ENCODE assay signal across 8 cellular contexts in the genomic region with DNA sequence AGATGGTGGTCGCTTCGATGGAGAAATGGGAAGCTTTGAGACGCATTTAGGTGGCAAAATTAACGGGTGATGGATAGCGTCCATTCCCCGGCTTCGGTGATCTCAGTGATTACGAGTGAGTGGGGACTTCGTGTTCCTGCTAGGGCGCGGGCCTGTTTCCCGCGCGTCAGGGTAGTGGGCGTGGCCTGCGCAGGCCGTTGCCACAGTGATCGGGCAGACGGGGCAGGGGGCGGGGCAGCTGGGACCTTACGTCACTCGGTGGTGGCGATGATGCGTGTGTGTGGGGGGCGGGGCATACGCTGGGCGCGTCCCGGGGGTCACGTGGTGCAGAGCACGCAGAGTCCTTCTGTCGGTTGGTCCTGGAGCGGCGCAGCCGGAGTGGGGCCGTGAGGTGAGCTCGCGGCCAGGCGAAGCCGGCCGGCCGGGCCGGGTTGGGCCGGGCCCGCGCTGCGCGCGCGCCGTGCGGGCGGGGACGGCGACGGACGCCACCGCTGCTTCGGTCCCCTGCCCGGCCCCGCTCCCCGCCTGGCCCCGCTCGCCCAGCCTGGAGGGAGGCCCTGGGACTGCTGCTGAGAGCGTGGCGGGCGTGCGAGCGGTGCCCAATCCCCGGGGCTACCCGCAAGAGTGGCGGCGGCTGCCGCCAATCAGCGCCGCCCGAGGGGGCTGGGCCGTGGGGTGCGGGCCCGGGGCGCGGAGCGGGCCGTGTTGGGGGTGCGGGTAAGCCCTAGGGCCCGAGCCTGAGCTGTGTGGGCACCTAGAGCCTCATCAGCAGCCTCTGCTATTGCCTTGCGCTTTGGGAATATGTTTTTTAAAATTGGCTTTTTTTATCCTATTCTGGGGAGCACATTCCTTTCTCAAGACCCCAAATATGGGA. TPM values are rescaled to one million over a fixed set of nuclear protein-coding genes. Genes with fewer than 3 reads are reported as not detected.
DNase-seq lines count a peak whose midpoint lies in the region; ATAC-seq, FAIRE-seq and TF ChIP-seq lines count a peak whose summit lies in the region.

A gene (plus strand): TSS at position 327 of the 874 bp plus-strand sequence. CDS start 29,508 bp downstream, outside the sequence.

- H3K9me3 ChIP-seq in right atrium auricular region, result no peaks in the 10 kb centered on the region

- H3K27me3 ChIP-seq in right atrium auricular region, result no peaks in the 10 kb centered on the region

- DNase-seq in NCI-H1930 (lab: John Stamatoyannopoulos, UW) (peak; percentile 98 to 99), anterior cingulate cortex (lab: John Stamatoyannopoulos, UW) (peak; percentile 73 to 99 (median 97)), right atrium auricular region (ENCODE audit: low spot score) (peak; percentile 99), pulmonary artery endothelial cell (ENCODE audit: low read depth, low spot score) (peak; percentile 88), urothelium cell line (ENCODE audit: low spot score) (peak; percentile 99)

- ATAC-seq in GM18505 (IDR thresholded peaks at IDR 0.05; ENCODE audit: unreplicated experiment) (peak; percentile 75), HG02970 (IDR thresholded peaks at IDR 0.05; ENCODE audit: low FRiP score, unreplicated experiment) (peak; percentile 74)

- peak within 1 kb of the TSS; percentile 89 to 97 for H3K27ac ChIP-seq in right atrium auricular region

- intact Hi-C loops in T-helper 2 cell treated with Interferon-gamma antibody and Interleukin-4, amounts not matched to agents 100 ng/mL and 5 ng/mL, for 36 hours (cut with micrococcal nuclease), result loop anchor here (1.0 to 5.0 kb wide), 4 partner anchors 30 to 1470 kb away; a partner anchor contains a TSS

- peaks cover 0 to 72% of the 10 kb centered on the region in 2 donors for H3K4me1 ChIP-seq in right atrium auricular region

- TF ChIP-seq POLR2A in GM18505 (IDR thresholded peaks at IDR 0.05; ENCODE audit: borderline replicate concordance, extremely low read depth, insufficient read depth, insufficient read length), result peak; percentile 80

- TF ChIP-seq CTCF in right atrium auricular region (IDR thresholded peaks at IDR 0.05), result no peak

- H3K36me3 ChIP-seq in right atrium auricular region, result no peaks in the 10 kb centered on the region

- H3K4me3 ChIP-seq in right atrium auricular region, result peak within 1 kb of the TSS; percentile 55 to 79

- peak; percentile 95 for FAIRE-seq in urothelium cell line (lab: Jason Lieb, UNC)

RNA-seq across cellular contexts. Expression of the gene that starts here (rescaled TPM):
- 46.5 and 46.8 TPM in 2 replicates for total RNA-seq in T-helper 2 cell treated with Interferon-gamma antibody and Interleukin-4, amounts not matched to agents 100 ng/mL and 5 ng/mL, for 36 hours
- total RNA-seq in right atrium auricular region (10 to 100 TPM; 29.7 to 34.7 TPM), pulmonary artery endothelial cell (29.8 and 30.9 TPM in 2 replicates)

Comparison
In these comparisons a context has a peak if more than half of its experiments do, and no peak if none do; other contexts are left out.
1. Peak in every context shown above with its lines: DNase-seq, ATAC-seq, H3K4me3 ChIP-seq and H3K27ac ChIP-seq.